In genomic region chrX:72006461-72006860, GRCh38 we compare ENCODE assay signal across 23 cellular contexts.
DNase-seq lines count a peak whose midpoint lies in the region; TF ChIP-seq lines count a peak whose summit lies in the region.
"Had no signal": no experiment of that assay in that cellular context is flagged by ENCODE, and none has a peak within 500 bp of the region (broad histone marks: within the 10 kb centered on the region; RNA-seq: fewer than 3 reads in every experiment).

No MANE protein-coding gene starts in this region.

- H3K9me2 ChIP-seq in Karpas-422 (replicated peaks; ENCODE audit: insufficient read depth, low read length): no peaks in the 10 kb centered on the region

- H2BK5ac ChIP-seq in H9 (ENCODE audit: insufficient read length, low read length): no peak overlapping the region

- TF ChIP-seq CTCF in H9 (conservative IDR thresholded peaks at IDR 0.05) (no peak), coronary artery (IDR thresholded peaks at IDR 0.05) (no peak), osteocyte (IDR thresholded peaks at IDR 0.05) (no peak), vagina (IDR thresholded peaks at IDR 0.05) (no peak)

- H3K27me3 Mint-ChIP-seq in H9 (ENCODE audit: low read depth): no peaks in the 10 kb centered on the region; the same call in 1 of the 2 replicates
- no peaks in the 10 kb centered on the region for H3K27me3 Mint-ChIP-seq in osteocyte (ENCODE audit: unreplicated experiment)
- H3K27me3 Mint-ChIP-seq: CD4-positive, alpha-beta T cell had no signal

- no peak overlapping the region for H4K8ac ChIP-seq in H9 (replicated peaks; ENCODE audit: insufficient read length, low read depth, low read length)

- no peak overlapping the region for H2BK20ac ChIP-seq in H9 (ENCODE audit: low read depth, low read length, poor library complexity, severe bottlenecking)

- no peak overlapping the region for H3K27ac ChIP-seq in H9 (ENCODE audit: insufficient read length, low read depth, low read length)
- no peak overlapping the region for H3K27ac ChIP-seq in coronary artery
- no peak overlapping the region for H3K27ac ChIP-seq in vagina
- H3K27ac ChIP-seq in Karpas-422 (ENCODE audit: low read length): no peak overlapping the region
- H3K27ac ChIP-seq: 22Rv1; A549; BLaER1 treated with 17β-estradiol and CSF1 and Interleukin-3, amounts not matched to agents 10 nM and 100 nM; C4-2B had no signal

- no peak overlapping the region for H3K56ac ChIP-seq in H9 (ENCODE audit: insufficient read length, low read depth, low read length)

- WGBS in H9 (ENCODE audit: extremely low coverage, insufficient read length, low lambda C conversion rate): no CpG with 5 or more reads among the region's 4 CpGs

- H2BK120ac ChIP-seq in H9 (ENCODE audit: low read depth, low read length, poor library complexity, severe bottlenecking): no peak overlapping the region

- H3K36me3 ChIP-seq in vagina (no peaks in the 10 kb centered on the region), Karpas-422 (ENCODE audit: insufficient read depth, low read length) (no peaks in the 10 kb centered on the region)
- H3K36me3 ChIP-seq: BLaER1 treated with 17β-estradiol and CSF1 and Interleukin-3, amounts not matched to agents 10 nM and 100 nM had no signal

- no peak overlapping the region for H3K4ac ChIP-seq in H9 (ENCODE audit: low read depth, low read length)

- H3K27me3 ChIP-seq in H9 (ENCODE audit: insufficient read depth, low read length) (no peaks in the 10 kb centered on the region), vagina (no peaks in the 10 kb centered on the region), Karpas-422 (ENCODE audit: low read length) (no peaks in the 10 kb centered on the region)

- H3K4me2 ChIP-seq in H9 (ENCODE audit: insufficient read depth, insufficient read length, low read length) (no peak overlapping the region), Karpas-422 (ENCODE audit: low read depth, low read length, poor library complexity, severe bottlenecking) (no peak overlapping the region)
- H3K4me2 ChIP-seq: A549; BLaER1 treated with 17β-estradiol and CSF1 and Interleukin-3, amounts not matched to agents 10 nM and 100 nM had no signal

- no peaks in the 10 kb centered on the region for H4K20me1 ChIP-seq in H9 (ENCODE audit: control insufficient read depth, insufficient read depth, insufficient read length)
- no peaks in the 10 kb centered on the region for H4K20me1 ChIP-seq in Karpas-422 (ENCODE audit: insufficient read depth, low read depth, low read length)

- H2BK15ac ChIP-seq in H9 (ENCODE audit: low read depth, low read length): no peak overlapping the region

- H3K4me1 Mint-ChIP-seq in H9 (peaks cover 13 to 16% of the 10 kb centered on the region in 2 experiments), osteocyte (ENCODE audit: unreplicated experiment) (peaks cover 56% of the 10 kb centered on the region)
- H3K4me1 Mint-ChIP-seq: B cell had no signal

- intact Hi-C loops in vagina (cut with DNase I): no loop called here

- no peak overlapping the region for H2AK5ac ChIP-seq in H9 (ENCODE audit: insufficient read length, low read length)

- peaks cover 2% of the 10 kb centered on the region; the same call in 1 of the 2 replicates for H3K4me1 ChIP-seq in H9 (ENCODE audit: insufficient read depth, low read length)
- peaks cover 10% of the 10 kb centered on the region for H3K4me1 ChIP-seq in vagina
- peaks cover 4% of the 10 kb centered on the region; the same call in 1 of the 2 replicates for H3K4me1 ChIP-seq in Karpas-422 (ENCODE audit: low read length)
- H3K4me1 ChIP-seq: Caco-2 had no signal

- H4K91ac ChIP-seq in H9 (ENCODE audit: insufficient read length, low read depth, low read length): no peak overlapping the region

- no peak overlapping the region for H2BK12ac ChIP-seq in H9 (ENCODE audit: insufficient read length, low read depth, low read length)

- H3K79me1 ChIP-seq in H9 (ENCODE audit: insufficient read depth, low read depth, low read length, poor library complexity, severe bottlenecking): no peaks in the 10 kb centered on the region

- no peaks in the 10 kb centered on the region for H3K23me2 ChIP-seq in H9 (ENCODE audit: insufficient read length, low read depth, low read length, poor library complexity, severe bottlenecking)

- H3K23ac ChIP-seq in H9 (ENCODE audit: insufficient read length, low read depth, low read length): no peak overlapping the region

- H3K9ac ChIP-seq in H9 (ENCODE audit: extremely low read depth, insufficient read length, low read length) (no peak overlapping the region), Karpas-422 (ENCODE audit: low read length) (no peak overlapping the region)
- H3K9ac ChIP-seq: BLaER1 treated with 17β-estradiol and CSF1 and Interleukin-3, amounts not matched to agents 10 nM and 100 nM had no signal

- H3K4me3 Mint-ChIP-seq in H9 (no peak overlapping the region), osteocyte (ENCODE audit: unreplicated experiment) (no peak overlapping the region)
- H3K4me3 Mint-ChIP-seq: B cell; CD4-positive, alpha-beta T cell; CD8-positive, alpha-beta T cell had no signal

- no peak overlapping the region for H4K5ac ChIP-seq in H9 (ENCODE audit: insufficient read length, low read depth, low read length)

- DNase-seq in H9 (peak; percentile 14), coronary artery (ENCODE audit: low spot score) (peak; percentile 36), osteocyte (ENCODE audit: extremely low spot score, unreplicated experiment) (peak; percentile 49), vagina (ENCODE audit: extremely low spot score in 2 of 2) (peak; percentile 34 to 79), UCSD-AML1 (lab: John Stamatoyannopoulos, UW; ENCODE audit: unreplicated experiment) (no peak), Karpas-422 (no peak), DMS153 (lab: John Stamatoyannopoulos, UW) (no peak)
- DNase-seq: AML-193; Caco-2; Calu3; CD4-positive, alpha-beta T cell; DMS53; DMS79; DND-41; EL; GDM1 had no signal

- no peak for TF ChIP-seq POLR2A in vagina (IDR thresholded peaks at IDR 0.05)

- H3K27ac Mint-ChIP-seq in H9: no peak overlapping the region
- peak overlapping the region; percentile 27 for H3K27ac Mint-ChIP-seq in osteocyte (ENCODE audit: unreplicated experiment)
- H3K27ac Mint-ChIP-seq: B cell; CD4-positive, alpha-beta T cell; CD8-positive, alpha-beta T cell had no signal

- no peak overlapping the region for H3T11ph ChIP-seq in H9 (ENCODE audit: low read length)

- H3K79me2 ChIP-seq in H9 (ENCODE audit: insufficient read depth, low read length) (no peaks in the 10 kb centered on the region; the same call in 1 of the 2 replicates), Karpas-422 (ENCODE audit: low read length) (no peaks in the 10 kb centered on the region)

- peaks cover 67 to 72% of the 10 kb centered on the region in 2 experiments for H3K9me3 Mint-ChIP-seq in H9
- H3K9me3 Mint-ChIP-seq in osteocyte (ENCODE audit: unreplicated experiment): peaks cover 4% of the 10 kb centered on the region
- H3K9me3 Mint-ChIP-seq: CD4-positive, alpha-beta T cell; CD8-positive, alpha-beta T cell had no signal

- H3K18ac ChIP-seq in H9 (ENCODE audit: insufficient read length, low read depth, low read length): no peak overlapping the region

- H3K36me3 Mint-ChIP-seq in H9 (ENCODE audit: insufficient read depth in 1 of 3, low read depth in 3 of 3): peaks cover 15 to 26% (median 22%) of the 10 kb centered on the region in 3 experiments
- no peaks in the 10 kb centered on the region for H3K36me3 Mint-ChIP-seq in osteocyte (ENCODE audit: unreplicated experiment)
- H3K36me3 Mint-ChIP-seq: CD8-positive, alpha-beta T cell had no signal

- no peak overlapping the region for H3K14ac ChIP-seq in H9 (ENCODE audit: insufficient read depth, low read length)

- H3K4me3 ChIP-seq in coronary artery: no peak overlapping the region
- H3K4me3 ChIP-seq in vagina: no peak overlapping the region
- H3K4me3 ChIP-seq in Karpas-422 (ENCODE audit: low read length): no peak overlapping the region
- H3K4me3 ChIP-seq: A549; BLaER1 treated with 17β-estradiol and CSF1 and Interleukin-3, amounts not matched to agents 10 nM and 100 nM; GM12878 had no signal

- peaks cover 71% of the 10 kb centered on the region for H3K9me3 ChIP-seq in H9 (ENCODE audit: control insufficient read depth, low read depth, low read length)
- H3K9me3 ChIP-seq in vagina: no peaks in the 10 kb centered on the region
- no peaks in the 10 kb centered on the region for H3K9me3 ChIP-seq in Karpas-422 (ENCODE audit: low read length)
- H3K9me3 ChIP-seq: A549; BLaER1 treated with 17β-estradiol and CSF1 and Interleukin-3, amounts not matched to agents 10 nM and 100 nM; Caco-2 had no signal

- no peak overlapping the region for H2AFZ ChIP-seq in H9 (ENCODE audit: low read length)
- no peak overlapping the region for H2AFZ ChIP-seq in Karpas-422 (ENCODE audit: low read length)

Comparison
In these comparisons a context has a peak if more than half of its experiments do, and no peak if none do; other contexts are left out.
1. DNase-seq: peak in H9 (single experiment), coronary artery (single experiment), osteocyte (single experiment) and vagina (2 of 2); none in UCSD-AML1 (single experiment), Karpas-422 (single experiment) and DMS153 (single experiment).